In genomic region chr2:19369341-19369955, GRCh38 we compare ENCODE assay signal across 10 cellular contexts. TPM values are rescaled to one million over a fixed set of nuclear protein-coding genes. Genes with fewer than 3 reads are reported as not detected.
DNase-seq lines count a peak whose midpoint lies in the region; ATAC-seq and TF ChIP-seq lines count a peak whose summit lies in the region.
"Had no signal": no experiment of that assay in that cellular context is flagged by ENCODE, and none has a peak within 500 bp of the region (broad histone marks: within the 10 kb centered on the region; RNA-seq: fewer than 3 reads in every experiment).

No MANE protein-coding gene starts in this region.

- H3K4me1 ChIP-seq in SK-N-SH (ENCODE audit: control insufficient read depth in 1 of 2, insufficient read depth in 2 of 2, low read depth in 1 of 2, low read length in 1 of 2), result no peaks in the 10 kb centered on the region; a peak in 1 of 4 replicates

- no peaks in the 10 kb centered on the region for H3K79me2 ChIP-seq in SK-N-SH (ENCODE audit: insufficient read depth)

- H3K36me3 ChIP-seq in SK-N-SH (replicated peaks in 1 of 2; ENCODE audit: control insufficient read depth in 1 of 2, insufficient read depth in 2 of 2, low read length in 1 of 2), result no peaks in the 10 kb centered on the region

- DNase-seq in AG10803 (ENCODE audit: low read depth) (peak; percentile 50), HT1080 (ENCODE audit: low read depth) (peak; percentile 44), SK-N-SH (no peak), iPS-NIHi7 (ENCODE audit: extremely low spot score) (peak; percentile 36), dermis blood vessel endothelial cell (no peak)
- no peak for DNase-seq in activated CD4-positive, alpha-beta T cell treated with anti-CD3 and anti-CD28 coated beads, Interleukin-2, amount 50 U/mL, for 1 hour
- DNase-seq: activated CD4-positive, alpha-beta memory T cell treated with anti-CD3 and anti-CD28 coated beads for 36 hours; NCI-H524 treated with DMSO at 0.1 percent for 48 hours had no signal

- no peak for TF ChIP-seq POLR2A in GM18505 (IDR thresholded peaks at IDR 0.05; ENCODE audit: borderline replicate concordance, extremely low read depth, insufficient read depth, insufficient read length)

- H4K20me1 ChIP-seq in SK-N-SH (ENCODE audit: insufficient read depth), result no peaks in the 10 kb centered on the region

- 57% methylated on average over 2 of the region's 2 CpGs for WGBS in SK-N-SH (ENCODE audit: low lambda C conversion rate)

- POLR2A ChIA-PET in SK-N-SH (lab: Yijun Ruan, JAX), result no interaction called here

- H3K4me2 ChIP-seq in SK-N-SH, result no peak overlapping the region

- H3K9me2 ChIP-seq in SK-N-SH, result no peaks in the 10 kb centered on the region

- TF ChIP-seq EP300 in SK-N-SH (IDR thresholded peaks at IDR 0.05; ENCODE audit: borderline replicate concordance in 1 of 2, low read depth in 1 of 2, low read length in 1 of 2), result no peak

- ATAC-seq in GM18505 (IDR thresholded peaks at IDR 0.05; ENCODE audit: unreplicated experiment), result no peak
- no peak for ATAC-seq in HG03159 (IDR thresholded peaks at IDR 0.05; ENCODE audit: unreplicated experiment)

- TF ChIP-seq CTCF in AG10803 (conservative IDR thresholded peaks at IDR 0.05; ENCODE audit: low read length) (peak; percentile 60), SK-N-SH (IDR thresholded peaks at IDR 0.05) (peak; percentile 59)

- CTCF ChIA-PET in SK-N-SH (lab: Yijun Ruan, JAX), result interaction anchor here (0.6 to 3.5 kb wide), 13 partner anchors 8 to 982 kb away, joined by 3 to 22 read pairs (median 5); no protein-coding TSS in a partner anchor

- H2AFZ ChIP-seq in SK-N-SH (ENCODE audit: low read depth), result no peak overlapping the region

- no peak overlapping the region for H3K27ac ChIP-seq in SK-N-SH (ENCODE audit: low read depth in 2 of 2, low read length in 1 of 2)

- peaks cover 15% of the 10 kb centered on the region; the same call in 1 of the 2 replicates for H3K27me3 ChIP-seq in SK-N-SH (ENCODE audit: insufficient read depth)

- no peak overlapping the region for H3K9ac ChIP-seq in SK-N-SH

- H3F3A ChIP-seq in SK-N-SH (replicated peaks; ENCODE audit: insufficient read depth), result no peaks in the 10 kb centered on the region

- TF ChIP-seq RAD21 in SK-N-SH (IDR thresholded peaks at IDR 0.05; ENCODE audit: low read length), result peak; percentile 43

- H3K9me3 ChIP-seq in SK-N-SH, result no peaks in the 10 kb centered on the region

- H3K4me3 ChIP-seq in AG10803 (ENCODE audit: low read length) (no peak overlapping the region), SK-N-SH (ENCODE audit: low read depth in 2 of 2, low read length in 1 of 2) (no peak overlapping the region)

TF ChIP-seq in SK-N-SH, 30 proteins besides CTCF, POLR2A, EP300 and RAD21:
- TF ChIP-seq, protein P1, sequence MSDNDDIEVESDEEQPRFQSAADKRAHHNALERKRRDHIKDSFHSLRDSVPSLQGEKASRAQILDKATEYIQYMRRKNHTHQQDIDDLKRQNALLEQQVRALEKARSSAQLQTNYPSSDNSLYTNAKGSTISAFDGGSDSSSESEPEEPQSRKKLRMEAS (IDR thresholded peaks at IDR 0.05; ENCODE audit: low read depth), result no peak
- TF ChIP-seq YY1 (IDR thresholded peaks at IDR 0.05; ENCODE audit: low read depth) (no peak), SMC3 (IDR thresholded peaks at IDR 0.05; ENCODE audit: low read depth, low read length) (peak; percentile 48)

RNA-seq across cellular contexts. Expression of gene OSR1, which starts 11.0 kb away (rescaled TPM):
- not detected in 2 replicates for total RNA-seq in HT1080 (2014; rRNA removed; shearing (Covaris generic))
- polyA plus RNA-seq in HT1080 (2015; cell fraction: cytosol; rRNA removed), result not detected in 2 replicates
- polyA plus RNA-seq in HT1080 (2015; cell fraction: nucleus; rRNA removed), result 0.36 TPM in 1 of 2 replicates, not detected in the other
- 48.7 and 76.6 TPM in 2 replicates for polyA plus RNA-seq in SK-N-SH (2012; rRNA removed)
- polyA plus RNA-seq in SK-N-SH (2012; cell fraction: cytosol; rRNA removed), result 32.1 and 46.4 TPM in 2 replicates
- polyA plus RNA-seq in SK-N-SH (2012; cell fraction: nucleus; rRNA removed), result 128 and 152 TPM in 2 replicates
- 0.09 and 0.17 TPM in 2 replicates for total RNA-seq in dermis blood vessel endothelial cell
- total RNA-seq: activated CD4-positive, alpha-beta memory T cell treated with anti-CD3 and anti-CD28 coated beads for 36 hours had no signal

Comparison
In these comparisons a context has a peak if more than half of its experiments do, and no peak if none do; other contexts are left out.
1. DNase-seq: peak in AG10803 (single experiment), HT1080 (single experiment) and iPS-NIHi7 (single experiment); none in SK-N-SH (single experiment), activated CD4-positive, alpha-beta T cell treated with anti-CD3 and anti-CD28 coated beads, Interleukin-2, amount 50 U/mL, for 1 hour (single experiment) and dermis blood vessel endothelial cell (single experiment).